Comparison of ENCODE assay signal across 9 cellular contexts in the genomic region with DNA sequence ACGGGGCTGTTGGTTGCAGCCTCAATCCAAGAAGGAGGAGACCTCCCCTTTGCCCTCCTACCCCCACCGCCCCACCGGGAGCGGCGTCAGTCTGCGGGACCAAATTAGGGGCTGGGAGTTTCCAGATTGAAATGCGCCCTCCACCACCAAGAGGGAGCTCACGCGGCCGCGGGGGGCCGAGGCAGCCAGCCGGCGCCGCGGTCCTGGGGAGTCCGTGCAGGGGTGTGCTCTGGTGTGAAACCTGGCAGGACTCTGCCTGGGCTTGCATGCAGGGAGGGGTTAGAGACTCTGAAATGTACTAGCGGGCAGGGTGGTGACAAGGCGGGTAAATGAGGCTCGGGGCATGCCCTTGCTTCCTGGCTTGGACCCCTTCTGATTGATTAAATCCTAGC. TPM values are rescaled to one million over a fixed set of nuclear protein-coding genes. Genes with fewer than 3 reads are reported as not detected.
DNase-seq lines count a peak whose midpoint lies in the region; ATAC-seq, FAIRE-seq and TF ChIP-seq lines count a peak whose summit lies in the region.
"Had no signal": no experiment of that assay in that cellular context is flagged by ENCODE, and none has a peak within 500 bp of the region (broad histone marks: within the 10 kb centered on the region; RNA-seq: fewer than 3 reads in every experiment).

No MANE protein-coding gene starts in this region.

- H3K36me3 ChIP-seq in H1 (ENCODE audit: control insufficient read depth in 2 of 4, insufficient read depth in 4 of 4, low read length in 3 of 4), result no peaks in the 10 kb centered on the region
- H3K36me3 ChIP-seq in lower lobe of right lung, result no peaks in the 10 kb centered on the region
- no peaks in the 10 kb centered on the region for H3K36me3 ChIP-seq in upper lobe of right lung

- no peak for TF ChIP-seq EP300 in H1 (IDR thresholded peaks at IDR 0.05; ENCODE audit: borderline replicate concordance in 1 of 2, low read depth in 2 of 2, low read length in 2 of 2)

- H3K56ac ChIP-seq in H1 (replicated peaks; ENCODE audit: insufficient read length, low read depth, low read length), result no peak overlapping the region

- H2AK5ac ChIP-seq in H1 (ENCODE audit: low read depth, low read length), result no peak overlapping the region

- H3K23me2 ChIP-seq in H1 (ENCODE audit: low read depth, low read length), result peaks cover 23% of the 10 kb centered on the region; the same call in 1 of the 2 replicates

- H3K9me3 ChIP-seq in H1 (ENCODE audit: insufficient read depth in 2 of 2, low read depth in 1 of 2, low read length in 1 of 2) (no peaks in the 10 kb centered on the region), lower lobe of right lung (no peaks in the 10 kb centered on the region), upper lobe of right lung (no peaks in the 10 kb centered on the region)

- peak overlapping the region; percentile 38 to 78 (median 61) for H3K4me3 ChIP-seq in H1 (ENCODE audit: extremely low read depth in 1 of 4, insufficient read depth in 2 of 4, low read depth in 3 of 4, low read length in 4 of 4)
- H3K4me3 ChIP-seq in lower lobe of right lung, result peak overlapping the region; percentile 55
- peak overlapping the region; percentile 43 for H3K4me3 ChIP-seq in upper lobe of right lung

- H4K8ac ChIP-seq in H1 (ENCODE audit: extremely low read depth, insufficient read depth, low read length), result peak overlapping the region; percentile 73; the same call in 1 of the 2 replicates

- no peak overlapping the region for H2BK20ac ChIP-seq in H1 (ENCODE audit: low read length)

- ATAC-seq in lower lobe of right lung, result peak; percentile 9 to 22
- ATAC-seq in upper lobe of right lung, result peak; percentile 8

- H3K4ac ChIP-seq in H1 (replicated peaks; ENCODE audit: insufficient read length, low read depth, low read length), result no peak overlapping the region

- H3K9ac ChIP-seq in H1 (replicated peaks in 1 of 4; ENCODE audit: extremely low read depth in 1 of 4, low read depth in 3 of 4, low read length in 3 of 4), result peak overlapping the region; percentile 19 to 60 (median 48); a peak in 5 of 7 replicates

- no peaks in the 10 kb centered on the region for H3K79me2 ChIP-seq in H1 (ENCODE audit: control insufficient read depth in 1 of 2, insufficient read depth in 2 of 2, low read length in 2 of 2)

- H3K4me1 ChIP-seq in H1 (replicated peaks in 1 of 4; ENCODE audit: control insufficient read depth in 3 of 4, insufficient read depth in 4 of 4, low read length in 3 of 4) (peaks cover 0 to 4% (median 2%) of the 10 kb centered on the region in 4 experiments; a peak in 3 of 7 replicates), lower lobe of right lung (peaks cover 23% of the 10 kb centered on the region), upper lobe of right lung (peaks cover 19% of the 10 kb centered on the region)

- 1% methylated on average over 13 of the region's 20 CpGs; no CpG with 5 or more reads in 1 of the 2 experiments for WGBS in H1 (ENCODE audit: extremely low coverage in 1 of 2, insufficient coverage in 1 of 2, insufficient read length in 1 of 2, insufficient replicate concordance in 2 of 2, low coverage in 1 of 2, low lambda C conversion rate in 2 of 2, missing lambda C conversion rate in 1 of 2), 2 experiments

- no peak overlapping the region; the same call in 1 of the 2 replicates for H2AFZ ChIP-seq in H1 (ENCODE audit: low read length)

- POLR2A ChIA-PET in H1 (lab: Charles Lee; ENCODE audit: partially characterized antibody), result interaction anchor here (1.2 kb wide), 1 partner anchor 35 kb away, joined by 3 read pairs; no protein-coding TSS in a partner anchor

- H3K4me2 ChIP-seq in H1 (ENCODE audit: insufficient read depth in 1 of 2, low read depth in 2 of 2, low read length in 2 of 2), result peak overlapping the region; percentile 85 to 93

- H2BK5ac ChIP-seq in H1 (ENCODE audit: low read depth, low read length), result no peak overlapping the region

- H3K27ac ChIP-seq in H1 (ENCODE audit: low read depth, low read length), result no peak overlapping the region
- H3K27ac ChIP-seq in lower lobe of right lung, result no peak overlapping the region
- H3K27ac ChIP-seq in upper lobe of right lung, result no peak overlapping the region

- TF ChIP-seq POLR2A in H1 (IDR thresholded peaks at IDR 0.05; ENCODE audit: control extremely low read depth in 1 of 2, low read depth in 2 of 2, low read length in 2 of 2), result peak in 1 of 2 experiments; percentile 44; a peak in 1 of 3 replicates

- no peak overlapping the region for H4K5ac ChIP-seq in H1 (ENCODE audit: insufficient read length, low read depth, low read length)

- DNase-seq in NCI-H1417 (lab: John Stamatoyannopoulos, UW) (peak in 2 of 3 experiments; percentile 3 to 25), NCI-H1417 treated with DMSO at 0.1 percent for 48 hours (lab: John Stamatoyannopoulos, UW) (no peak), H1 (ENCODE audit: low read depth in 1 of 2, low spot score in 2 of 2) (no peak), lower lobe of right lung (no peak), upper lobe of right lung (peak; percentile 48), globus pallidus (ENCODE audit: low spot score) (no peak), hypothalamus (lab: John Stamatoyannopoulos, UW) (no peak), NCI-H226 (no peak)
- DNase-seq: 8988T had no signal

- no peak overlapping the region for H2BK15ac ChIP-seq in H1 (ENCODE audit: low read length)

- TF ChIP-seq RAD21 in H1 (IDR thresholded peaks at IDR 0.05 in 1 of 2, conservative IDR thresholded peaks at IDR 0.05 in 1 of 2; ENCODE audit: low read depth in 2 of 2, low read length in 2 of 2), result no peak; a peak in 1 of 4 replicates

- no peak overlapping the region for H2BK120ac ChIP-seq in H1 (replicated peaks; ENCODE audit: low read depth, low read length)

- H4K20me1 ChIP-seq in H1 (replicated peaks in 1 of 2; ENCODE audit: control insufficient read depth in 1 of 2, insufficient read depth in 2 of 2, low read length in 2 of 2), result no peaks in the 10 kb centered on the region

- H3K23ac ChIP-seq in H1 (ENCODE audit: insufficient read length), result no peak overlapping the region

- FAIRE-seq in H1 (lab: Jason Lieb, UNC), result no peak

- H3K27me3 ChIP-seq in H1 (replicated peaks in 1 of 4; ENCODE audit: control insufficient read depth in 3 of 4, extremely low read depth in 1 of 4, insufficient read depth in 3 of 4, low read length in 3 of 4) (peaks cover 2 to 24% (median 20%) of the 10 kb centered on the region in 4 experiments), lower lobe of right lung (ENCODE audit: low read depth) (peaks cover 51% of the 10 kb centered on the region), upper lobe of right lung (peaks cover 44% of the 10 kb centered on the region)

- intact Hi-C loops in lower lobe of right lung (cut with DNase I), result no loop called here
- intact Hi-C loops in upper lobe of right lung (cut with DNase I), result no loop called here

- no peaks in the 10 kb centered on the region for H3K79me1 ChIP-seq in H1 (ENCODE audit: low read depth, low read length)

- H3K14ac ChIP-seq in H1 (ENCODE audit: insufficient read length), result no peak overlapping the region

- H2BK12ac ChIP-seq in H1 (ENCODE audit: low read depth, low read length), result no peak overlapping the region

- peak overlapping the region; percentile 10 for H4K91ac ChIP-seq in H1 (replicated peaks; ENCODE audit: insufficient read length, low read length)

- H3K18ac ChIP-seq in H1 (ENCODE audit: extremely low read depth, low read length), result peak overlapping the region; percentile 32; the same call in 1 of the 2 replicates

- TF ChIP-seq CTCF in H1 (IDR thresholded peaks at IDR 0.05; ENCODE audit: control extremely low read depth in 1 of 3, insufficient read depth in 1 of 3, low read depth in 1 of 3, low read length in 3 of 3), result no peak
- no peak for TF ChIP-seq CTCF in lower lobe of right lung (IDR thresholded peaks at IDR 0.05)
- TF ChIP-seq CTCF in upper lobe of right lung (IDR thresholded peaks at IDR 0.05), result no peak

- CTCF ChIA-PET in H1 (lab: Charles Lee; ENCODE audit: partially characterized antibody), result no interaction called here

TF ChIP-seq in H1, 55 proteins besides CTCF, POLR2A, EP300 and RAD21:
- TF ChIP-seq JUN (IDR thresholded peaks at IDR 0.05; ENCODE audit: low read depth, low read length) (no peak), ATF3 (IDR thresholded peaks at IDR 0.05; ENCODE audit: insufficient read depth, low read depth, low read length) (no peak), SUZ12 (IDR thresholded peaks at IDR 0.05; ENCODE audit: low read length) (peak; percentile 49; the same call in 1 of the 2 replicates), EZH2 (IDR thresholded peaks at IDR 0.05; ENCODE audit: low read depth, low read length, severe bottlenecking) (peak; percentile 32), SP4 (IDR thresholded peaks at IDR 0.05; ENCODE audit: low read length) (no peak; the same call in 1 of the 2 replicates)

RNA-seq across cellular contexts. Expression of gene FBN2, which starts 1.0 kb away (rescaled TPM):
- 15.9 and 16.3 TPM in 2 replicates for total RNA-seq in H1 (2021; fragmentation: NEBNext Ultra II Directional; extraction: Animal tissue kit (Norgen Biotek cat#: 25700))
- polyA plus RNA-seq in H1 (2011; rRNA removed), result 9.0 and 14.1 TPM in 2 replicates
- 7.9 TPM for polyA plus RNA-seq in H1 (2011; cell fraction: cytosol; rRNA removed)
- 19.1 TPM for polyA plus RNA-seq in H1 (2011; cell fraction: nucleus; rRNA removed)
- 21.5 to 27.3 TPM (median 24.7 TPM) in 4 replicates for polyA plus RNA-seq in H1 (2012, experiment 1 of 2)
- polyA plus RNA-seq in H1 (2012, experiment 2 of 2), result 1.0 TPM
- 13.4 TPM for polyA plus RNA-seq in H1 (2013, experiment 1 of 2)
- 9.3 TPM for polyA plus RNA-seq in H1 (2013, experiment 2 of 2)
- 56.3 and 129 TPM in 2 replicates for polyA minus RNA-seq in H1 (2011; rRNA and poly(A)+ RNA removed)
- 16.8 TPM for polyA minus RNA-seq in H1 (2011; cell fraction: cytosol; rRNA and poly(A)+ RNA removed)
- 50.3 TPM for polyA minus RNA-seq in H1 (2011; cell fraction: nucleus; rRNA and poly(A)+ RNA removed)
- total RNA-seq in lower lobe of right lung (0.83 TPM), upper lobe of right lung (0.58 TPM)

Comparison
In these comparisons a context has a peak if more than half of its experiments do, and no peak if none do; other contexts are left out.
1. DNase-seq: peak in NCI-H1417 (2 of 3) and upper lobe of right lung (single experiment); none in NCI-H1417 treated with DMSO at 0.1 percent for 48 hours (single experiment), H1 (0 of 2), lower lobe of right lung (single experiment), globus pallidus (single experiment), hypothalamus (0 of 51) and NCI-H226 (single experiment).
2. Peak in every context shown above with its lines, with median percentiles within 50 percentile points of each other: H3K4me3 ChIP-seq.